Comparison of ENCODE assay signal across 8 cellular contexts in genomic region chr17:10697092-10698081, GRCh38. TPM values are rescaled to one million over a fixed set of nuclear protein-coding genes. Genes with fewer than 3 reads are reported as not detected.
A peak's percentile ranks its signal among the peaks of the same experiment; 100 is the strongest.
DNase-seq lines count a peak whose midpoint lies in the region; ATAC-seq, FAIRE-seq and TF ChIP-seq lines count a peak whose summit lies in the region.

Gene ADPRM, plus strand, starts transcription at chr17:10697594. Its CDS starts 7,333 bp downstream, at chr17:10704927.
Gene SCO1, minus strand, starts transcription at chr17:10697533. Its CDS starts 26 bp downstream, at chr17:10697507.

- H3K4me3 ChIP-seq in SU-DHL-6 (ENCODE audit: insufficient read depth, low read length, poor library complexity, severe bottlenecking) (peak within 1 kb of the TSS; percentile 97), pancreas (peak within 1 kb of the TSS; percentile 75 to 100 (median 96)), tibial artery (peak within 1 kb of the TSS; percentile 94 to 95)

- H3K4me2 ChIP-seq in SU-DHL-6 (ENCODE audit: low read depth, low read length, poor library complexity, severe bottlenecking), result peak within 1 kb of the TSS; percentile 92

- peak within 1 kb of the TSS; percentile 89 for H3K9ac ChIP-seq in SU-DHL-6 (ENCODE audit: low read length)

- peak within 1 kb of the TSS; percentile 91 for H3K27ac Mint-ChIP-seq in activated naive CD8-positive, alpha-beta T cell treated with anti-CD3 and anti-CD28 coated beads, Interleukin-2, amount 50 U/mL, for 24 hours

- peak; percentile 92 for DNase-seq in NCI-H1105 (lab: John Stamatoyannopoulos, UW)
- peak; percentile 91 for DNase-seq in activated naive CD8-positive, alpha-beta T cell treated with anti-CD3 and anti-CD28 coated beads, Interleukin-2, amount 50 U/mL, for 24 hours
- peak; percentile 97 for DNase-seq in Right ventricle myocardium superior
- DNase-seq in pancreas, result peak; percentile 90 to 97 (median 93)
- DNase-seq in tibial artery, result peak; percentile 95 to 96

- H3K27ac ChIP-seq in SU-DHL-6 (ENCODE audit: low read depth, low read length) (peak within 1 kb of the TSS; percentile 74), pancreas (peak within 1 kb of the TSS; percentile 94 to 97 (median 95)), tibial artery (peak within 1 kb of the TSS; percentile 96 to 98)

- H3K27me3 ChIP-seq in SU-DHL-6 (ENCODE audit: low read length) (no peaks in the 10 kb centered on the region), pancreas (no peaks in the 10 kb centered on the region), tibial artery (no peaks in the 10 kb centered on the region)

- H3F3A ChIP-seq in SU-DHL-6 (ENCODE audit: insufficient read depth), result no peaks in the 10 kb centered on the region; the same call in 1 of the 2 replicates

- TF ChIP-seq CTCF in GM12872 (IDR thresholded peaks at IDR 0.05; ENCODE audit: insufficient read depth, low read depth, low read length) (peak; percentile 46; the same call in 2 of the 3 replicates), SU-DHL-6 (IDR thresholded peaks at IDR 0.05; ENCODE audit: insufficient read depth, low read length, poor library complexity, severe bottlenecking) (no peak), pancreas (IDR thresholded peaks at IDR 0.05) (peak; percentile 9 to 25 (median 21)), tibial artery (IDR thresholded peaks at IDR 0.05) (peak in 1 of 2 experiments; percentile 33)

- H3K36me3 Mint-ChIP-seq in activated naive CD8-positive, alpha-beta T cell treated with anti-CD3 and anti-CD28 coated beads, Interleukin-2, amount 50 U/mL, for 24 hours (ENCODE audit: low read depth), result peaks cover 42% of the 10 kb centered on the region

- no peaks in the 10 kb centered on the region for H3K27me3 Mint-ChIP-seq in activated naive CD8-positive, alpha-beta T cell treated with anti-CD3 and anti-CD28 coated beads, Interleukin-2, amount 50 U/mL, for 24 hours

- peak within 1 kb of the TSS; percentile 87 for H3K4me3 Mint-ChIP-seq in activated naive CD8-positive, alpha-beta T cell treated with anti-CD3 and anti-CD28 coated beads, Interleukin-2, amount 50 U/mL, for 24 hours

- H3K36me3 ChIP-seq in SU-DHL-6 (ENCODE audit: low read length) (peaks cover 13% of the 10 kb centered on the region), pancreas (peaks cover 0 to 4% (median 0%) of the 10 kb centered on the region in 3 donors), tibial artery (peaks cover 4 to 29% (median 4%) of the 10 kb centered on the region in 3 donors)

- peaks cover 64% of the 10 kb centered on the region for H3K4me1 Mint-ChIP-seq in activated naive CD8-positive, alpha-beta T cell treated with anti-CD3 and anti-CD28 coated beads, Interleukin-2, amount 50 U/mL, for 24 hours

- ATAC-seq in HG02642 (IDR thresholded peaks at IDR 0.05; ENCODE audit: poor library complexity, unreplicated experiment), result peak; percentile 96
- ATAC-seq in activated naive CD8-positive, alpha-beta T cell treated with anti-CD3 and anti-CD28 coated beads, Interleukin-2, amount 50 U/mL, for 24 hours, result peak; percentile 99
- peak; percentile 100 for ATAC-seq in Right ventricle myocardium superior (ENCODE audit: poor library complexity)
- peak; percentile 98 to 99 (median 98) for ATAC-seq in pancreas

- H3K9me3 ChIP-seq in SU-DHL-6 (ENCODE audit: insufficient read depth, low read length) (no peaks in the 10 kb centered on the region), pancreas (no peaks in the 10 kb centered on the region), tibial artery (no peaks in the 10 kb centered on the region)

- H4K20me1 ChIP-seq in SU-DHL-6 (ENCODE audit: low read depth, low read length), result no peaks in the 10 kb centered on the region

- H3K4me1 ChIP-seq in pancreas (peaks cover 6 to 15% (median 7%) of the 10 kb centered on the region in 3 donors), tibial artery (peaks cover 0 to 45% (median 22%) of the 10 kb centered on the region in 4 donors)

- H3K9me3 Mint-ChIP-seq in activated naive CD8-positive, alpha-beta T cell treated with anti-CD3 and anti-CD28 coated beads, Interleukin-2, amount 50 U/mL, for 24 hours, result no peaks in the 10 kb centered on the region

- WGBS in pancreas, 2 donors, result 0 to 1% methylated on average over 81 to 84 of the region's 84 CpGs

- no peaks in the 10 kb centered on the region for H3K9me2 ChIP-seq in SU-DHL-6 (replicated peaks; ENCODE audit: insufficient read depth, low read length)

- intact Hi-C loops in Right ventricle myocardium superior (cut with DNase I) (no loop called here), pancreas (cut with DNase I) (no loop called here), tibial artery (cut with DNase I; ENCODE audit: low total_unique reads) (loop anchor here (5.0 kb wide), 1 partner anchor 50 kb away; no protein-coding TSS in a partner anchor)

- H2AFZ ChIP-seq in SU-DHL-6 (ENCODE audit: low read depth, low read length, severe bottlenecking), result peak within 1 kb of the TSS; percentile 85

- FAIRE-seq in pancreas (lab: Jason Lieb, UNC), result no peak

- peaks cover 60% of the 10 kb centered on the region for H3K79me2 ChIP-seq in SU-DHL-6 (ENCODE audit: insufficient read depth, low read length)

RNA-seq across cellular contexts. Expression of gene ADPRM, which starts in this region (rescaled TPM):
- total RNA-seq in Right ventricle myocardium superior (3.3 TPM), pancreas (1 to 10 TPM; 4.1 to 6.9 (median 4.3) TPM)
- polyA plus RNA-seq in pancreas, result 1 to 10 TPM; 6.5 to 6.8 TPM

RNA-seq across cellular contexts. Expression of gene SCO1, which starts in this region (rescaled TPM):
- total RNA-seq in Right ventricle myocardium superior (27.6 TPM), pancreas (10 to 100 TPM in 3 of 6 donors, 1 to 10 TPM in 3; 7.0 to 12.4 (median 9.9) TPM)
- polyA plus RNA-seq in pancreas, result 1 to 10 TPM; 3.3 to 8.9 TPM

Comparison
In these comparisons a context has a peak if more than half of its experiments do, and no peak if none do; other contexts are left out.
1. Peak in every context shown above with its lines: DNase-seq, ATAC-seq, H3K4me3 ChIP-seq and H3K27ac ChIP-seq.